16 cellular contexts compared by ENCODE assay signal in the genomic region with DNA sequence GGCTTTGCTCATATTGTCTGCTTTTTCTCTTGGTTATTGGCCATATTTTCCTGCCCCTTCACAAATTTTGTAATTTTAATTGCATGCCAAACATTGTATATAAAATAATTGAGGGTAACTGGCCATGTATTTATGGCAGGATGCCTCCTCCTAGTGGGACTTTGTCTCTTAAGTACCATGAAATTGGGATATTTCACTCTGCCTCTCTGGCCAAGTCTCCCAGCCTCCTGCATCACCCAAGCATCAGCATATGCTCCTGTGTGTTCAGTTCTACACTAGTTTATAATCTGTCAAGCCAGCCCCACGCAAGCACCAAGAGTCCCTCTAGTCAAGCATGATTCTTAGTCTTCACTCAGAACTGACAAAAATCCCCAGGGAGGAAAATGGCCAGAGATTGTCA. TPM values are rescaled to one million over a fixed set of nuclear protein-coding genes. Genes with fewer than 3 reads are reported as not detected.
DNase-seq lines count a peak whose midpoint lies in the region; ATAC-seq and TF ChIP-seq lines count a peak whose summit lies in the region.
"Had no signal": no experiment of that assay in that cellular context is flagged by ENCODE, and none has a peak within 500 bp of the region (broad histone marks: within the 10 kb centered on the region; RNA-seq: fewer than 3 reads in every experiment).

No MANE protein-coding gene starts in this region.

- H3K4me1 ChIP-seq in A673 (ENCODE audit: insufficient read depth, low read length, poor library complexity, severe bottlenecking) (peaks cover 17% of the 10 kb centered on the region), HCT116 (ENCODE audit: control insufficient read depth in 1 of 2, insufficient read depth in 2 of 2, low read length in 2 of 2) (peaks cover 26 to 27% of the 10 kb centered on the region in 2 experiments)

- TF ChIP-seq POLR2A in HCT116 (IDR thresholded peaks at IDR 0.05; ENCODE audit: borderline replicate concordance, extremely low read depth, insufficient read depth, insufficient read length): no peak

- BruUV-seq in A673 (replicated peaks; lab: Mats Ljungman, UMichigan) (no TSS peak), HCT116 (replicated peaks; lab: Mats Ljungman, UMichigan) (no TSS peak)

- intact Hi-C loops in A673 (cut with micrococcal nuclease; ENCODE audit: unreplicated experiment): no loop called here
- intact Hi-C loops in HCT116 (cut with micrococcal nuclease): no loop called here

- CTCF ChIA-PET in A673 (lab: Charles Lee): no interaction called here
- CTCF ChIA-PET in HCT116 (lab: Charles Lee): interaction anchor here (1.1 kb wide), 1 partner anchor 352 kb away, joined by 3 read pairs; no protein-coding TSS in a partner anchor

- H3K27ac ChIP-seq in A673 (ENCODE audit: low read depth, low read length, poor library complexity, severe bottlenecking): no peak overlapping the region
- H3K27ac ChIP-seq in HCT116 (ENCODE audit: low read depth, low read length): no peak overlapping the region
- H3K27ac ChIP-seq: BLaER1 treated with 17β-estradiol and CSF1 and Interleukin-3, amounts not matched to agents 10 nM and 100 nM; HL-60 had no signal

- no peak overlapping the region for H3K9ac ChIP-seq in HCT116 (ENCODE audit: low read length)
- H3K9ac ChIP-seq: BLaER1 treated with 17β-estradiol and CSF1 and Interleukin-3, amounts not matched to agents 10 nM and 100 nM had no signal

- no peak for ATAC-seq in HCT116
- no peak for ATAC-seq in GM21528 (IDR thresholded peaks at IDR 0.05; ENCODE audit: low FRiP score, unreplicated experiment)
- ATAC-seq: CD8-positive, alpha-beta T cell; K562 had no signal

- no peaks in the 10 kb centered on the region for H3K79me2 ChIP-seq in HCT116 (ENCODE audit: insufficient read depth, low read length)

- peaks cover 4% of the 10 kb centered on the region for H3K27me3 ChIP-seq in A673 (replicated peaks; ENCODE audit: insufficient read depth, low read depth, low read length, poor library complexity)
- no peaks in the 10 kb centered on the region for H3K27me3 ChIP-seq in HCT116 (ENCODE audit: insufficient read depth, low read length)
- H3K27me3 ChIP-seq: BLaER1 treated with 17β-estradiol and CSF1 and Interleukin-3, amounts not matched to agents 10 nM and 100 nM had no signal

- H3K9me3 ChIP-seq in A673 (ENCODE audit: low read depth, low read length, poor library complexity, severe bottlenecking) (no peaks in the 10 kb centered on the region), HCT116 (ENCODE audit: control insufficient read depth in 1 of 2, insufficient read depth in 1 of 2, low read depth in 1 of 2, low read length in 2 of 2) (no peaks in the 10 kb centered on the region)
- H3K9me3 ChIP-seq: BLaER1 treated with 17β-estradiol and CSF1 and Interleukin-3, amounts not matched to agents 10 nM and 100 nM had no signal

- no peak overlapping the region for H3K4me3 ChIP-seq in A673 (ENCODE audit: low read depth, low read length, poor library complexity, severe bottlenecking)
- no peak overlapping the region for H3K4me3 ChIP-seq in HCT116 (replicated peaks in 1 of 2; ENCODE audit: low read depth in 1 of 2, low read length in 2 of 2)
- H3K4me3 ChIP-seq in astrocyte of the cerebellum (ENCODE audit: low read depth, low read length): no peak overlapping the region
- H3K4me3 ChIP-seq: BLaER1 treated with 17β-estradiol and CSF1 and Interleukin-3, amounts not matched to agents 10 nM and 100 nM; K562 had no signal

- TF ChIP-seq RAD21 in HCT116 (IDR thresholded peaks at IDR 0.05; ENCODE audit: low read depth): peak; percentile 45; the same call in 1 of the 2 replicates

- DNase-seq in A673 (ENCODE audit: low spot score) (peak; percentile 37), HCT116 (ENCODE audit: low read depth, low spot score) (no peak), NCI-H446 treated with DMSO at 0.1 percent for 48 hours (lab: John Stamatoyannopoulos, UW) (peak; percentile 84), astrocyte of the cerebellum (ENCODE audit: low read depth) (peak; percentile 51), NCI-H774 (lab: John Stamatoyannopoulos, UW) (no peak)
- DNase-seq in activated CD4-positive, alpha-beta T cell treated with anti-CD3 and anti-CD28 coated beads for 1 hour: no peak
- DNase-seq: 8988T; Calu3; CD8-positive, alpha-beta T cell; DMS79 treated with DMSO at 0.1 percent for 48 hours; GF-D8; H9 had no signal

- H3K36me3 ChIP-seq in A673 (ENCODE audit: insufficient read depth, low read length, poor library complexity, severe bottlenecking) (no peaks in the 10 kb centered on the region), HCT116 (ENCODE audit: control insufficient read depth in 1 of 2, insufficient read depth in 2 of 2, low read length in 2 of 2) (no peaks in the 10 kb centered on the region)
- H3K36me3 ChIP-seq: BLaER1 treated with 17β-estradiol and CSF1 and Interleukin-3, amounts not matched to agents 10 nM and 100 nM had no signal

- in situ Hi-C loops in astrocyte of the cerebellum (cut with HindIII; ENCODE audit: low sequenced_read_pairs): loop anchor here (25.0 kb wide), 1 partner anchor 215 kb away; no protein-coding TSS in a partner anchor

- H3K9me2 ChIP-seq in HCT116 (ENCODE audit: insufficient read depth): no peaks in the 10 kb centered on the region

- RAD21 ChIA-PET in HCT116 (lab: Charles Lee; ENCODE audit: low non-redundant PET in 1 of 2, low total read pairs in 2 of 2, uncharacterized antibody in 2 of 2, unreplicated experiment in 2 of 2): no interaction called here

- H4K20me1 ChIP-seq in HCT116 (ENCODE audit: insufficient read depth): no peaks in the 10 kb centered on the region
- H4K20me1 ChIP-seq: BLaER1 treated with 17β-estradiol and CSF1 and Interleukin-3, amounts not matched to agents 10 nM and 100 nM had no signal

- TF ChIP-seq CTCF in A673 (conservative IDR thresholded peaks at IDR 0.05; ENCODE audit: low read depth, low read length) (no peak), HCT116 (IDR thresholded peaks at IDR 0.05 in 2 of 3, conservative IDR thresholded peaks at IDR 0.05 in 1 of 3; ENCODE audit: borderline replicate concordance in 1 of 3, insufficient read depth in 1 of 3, low read depth in 2 of 3, low read length in 2 of 3) (no peak; a peak in 1 of 6 replicates), astrocyte of the cerebellum (IDR thresholded peaks at IDR 0.05; ENCODE audit: low read depth, low read length, missing control alignments) (no peak)

- H3K4me2 ChIP-seq in HCT116 (ENCODE audit: low read length): no peak overlapping the region

- POLR2A ChIA-PET in A673 (lab: Charles Lee; ENCODE audit: low non-redundant PET): no interaction called here
- POLR2A ChIA-PET in HCT116 (lab: Charles Lee): no interaction called here

- no peak overlapping the region for H2AFZ ChIP-seq in HCT116 (ENCODE audit: low read depth, low read length, poor library complexity, severe bottlenecking)

TF ChIP-seq in HCT116, 20 proteins besides CTCF, POLR2A, EP300 and RAD21 (continues in another document):
- no peak for TF ChIP-seq TCF7L2 (IDR thresholded peaks at IDR 0.05; ENCODE audit: borderline replicate concordance, extremely low read depth, insufficient read depth, insufficient read length)
- TF ChIP-seq SIN3A (IDR thresholded peaks at IDR 0.05; ENCODE audit: low read depth): no peak
- TF ChIP-seq, protein P1, sequence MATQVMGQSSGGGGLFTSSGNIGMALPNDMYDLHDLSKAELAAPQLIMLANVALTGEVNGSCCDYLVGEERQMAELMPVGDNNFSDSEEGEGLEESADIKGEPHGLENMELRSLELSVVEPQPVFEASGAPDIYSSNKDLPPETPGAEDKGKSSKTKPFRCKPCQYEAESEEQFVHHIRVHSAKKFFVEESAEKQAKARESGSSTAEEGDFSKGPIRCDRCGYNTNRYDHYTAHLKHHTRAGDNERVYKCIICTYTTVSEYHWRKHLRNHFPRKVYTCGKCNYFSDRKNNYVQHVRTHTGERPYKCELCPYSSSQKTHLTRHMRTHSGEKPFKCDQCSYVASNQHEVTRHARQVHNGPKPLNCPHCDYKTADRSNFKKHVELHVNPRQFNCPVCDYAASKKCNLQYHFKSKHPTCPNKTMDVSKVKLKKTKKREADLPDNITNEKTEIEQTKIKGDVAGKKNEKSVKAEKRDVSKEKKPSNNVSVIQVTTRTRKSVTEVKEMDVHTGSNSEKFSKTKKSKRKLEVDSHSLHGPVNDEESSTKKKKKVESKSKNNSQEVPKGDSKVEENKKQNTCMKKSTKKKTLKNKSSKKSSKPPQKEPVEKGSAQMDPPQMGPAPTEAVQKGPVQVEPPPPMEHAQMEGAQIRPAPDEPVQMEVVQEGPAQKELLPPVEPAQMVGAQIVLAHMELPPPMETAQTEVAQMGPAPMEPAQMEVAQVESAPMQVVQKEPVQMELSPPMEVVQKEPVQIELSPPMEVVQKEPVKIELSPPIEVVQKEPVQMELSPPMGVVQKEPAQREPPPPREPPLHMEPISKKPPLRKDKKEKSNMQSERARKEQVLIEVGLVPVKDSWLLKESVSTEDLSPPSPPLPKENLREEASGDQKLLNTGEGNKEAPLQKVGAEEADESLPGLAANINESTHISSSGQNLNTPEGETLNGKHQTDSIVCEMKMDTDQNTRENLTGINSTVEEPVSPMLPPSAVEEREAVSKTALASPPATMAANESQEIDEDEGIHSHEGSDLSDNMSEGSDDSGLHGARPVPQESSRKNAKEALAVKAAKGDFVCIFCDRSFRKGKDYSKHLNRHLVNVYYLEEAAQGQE (IDR thresholded peaks at IDR 0.05; ENCODE audit: low read depth): no peak
- no peak for TF ChIP-seq SRF (IDR thresholded peaks at IDR 0.05; ENCODE audit: low read depth)
- TF ChIP-seq SP1 (IDR thresholded peaks at IDR 0.05; ENCODE audit: low read depth): no peak
- TF ChIP-seq ATF3 (IDR thresholded peaks at IDR 0.05): no peak
- TF ChIP-seq, protein P2, sequence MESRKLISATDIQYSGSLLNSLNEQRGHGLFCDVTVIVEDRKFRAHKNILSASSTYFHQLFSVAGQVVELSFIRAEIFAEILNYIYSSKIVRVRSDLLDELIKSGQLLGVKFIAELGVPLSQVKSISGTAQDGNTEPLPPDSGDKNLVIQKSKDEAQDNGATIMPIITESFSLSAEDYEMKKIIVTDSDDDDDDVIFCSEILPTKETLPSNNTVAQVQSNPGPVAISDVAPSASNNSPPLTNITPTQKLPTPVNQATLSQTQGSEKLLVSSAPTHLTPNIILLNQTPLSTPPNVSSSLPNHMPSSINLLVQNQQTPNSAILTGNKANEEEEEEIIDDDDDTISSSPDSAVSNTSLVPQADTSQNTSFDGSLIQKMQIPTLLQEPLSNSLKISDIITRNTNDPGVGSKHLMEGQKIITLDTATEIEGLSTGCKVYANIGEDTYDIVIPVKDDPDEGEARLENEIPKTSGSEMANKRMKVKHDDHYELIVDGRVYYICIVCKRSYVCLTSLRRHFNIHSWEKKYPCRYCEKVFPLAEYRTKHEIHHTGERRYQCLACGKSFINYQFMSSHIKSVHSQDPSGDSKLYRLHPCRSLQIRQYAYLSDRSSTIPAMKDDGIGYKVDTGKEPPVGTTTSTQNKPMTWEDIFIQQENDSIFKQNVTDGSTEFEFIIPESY (IDR thresholded peaks at IDR 0.05; ENCODE audit: extremely low read depth, insufficient replicate concordance, low read length): no peak

RNA-seq across cellular contexts. Expression of gene FHIP2A, which starts 44.2 kb away (rescaled TPM):
- total RNA-seq in A673 (2021) (14.0 and 14.4 TPM in 2 replicates), HCT116 (2021; ENCODE audit: unreplicated experiment) (20.7 TPM)
- polyA plus RNA-seq in HCT116 (2012): 4.4 and 5.1 TPM in 2 replicates

Comparison
In these comparisons a context has a peak if more than half of its experiments do, and no peak if none do; other contexts are left out.
1. DNase-seq: peak in A673 (single experiment), NCI-H446 treated with DMSO at 0.1 percent for 48 hours (single experiment) and astrocyte of the cerebellum (single experiment); none in HCT116 (single experiment), activated CD4-positive, alpha-beta T cell treated with anti-CD3 and anti-CD28 coated beads for 1 hour (single experiment) and NCI-H774 (single experiment).